In genomic region chr7:101132626-101133600, GRCh38 we compare ENCODE assay signal across 9 cellular contexts. TPM values are rescaled to one million over a fixed set of nuclear protein-coding genes. Genes with fewer than 3 reads are reported as not detected.
DNase-seq lines count a peak whose midpoint lies in the region; ATAC-seq, FAIRE-seq and TF ChIP-seq lines count a peak whose summit lies in the region.
"Not testable (repeated sequence)": the region's sequence is repeated elsewhere in the genome, so short reads cannot be mapped to it uniquely, and the experiment has no call there.
"Had no signal": no experiment of that assay in that cellular context is flagged by ENCODE, and none has a peak within 500 bp of the region (broad histone marks: within the 10 kb centered on the region; RNA-seq: fewer than 3 reads in every experiment).

No MANE protein-coding gene starts in this region.

- H3K36me3 ChIP-seq in adipocyte (ENCODE audit: control insufficient read depth, insufficient read depth, low read length, severe bottlenecking) (peaks cover 75% of the 10 kb centered on the region), osteoblast (ENCODE audit: insufficient read depth, low read length) (peaks cover 84% of the 10 kb centered on the region)

- 85% methylated on average over 18 of the region's 18 CpGs for WGBS in A549 (ENCODE audit: missing lambda C conversion rate)

- not testable (repeated sequence) for H3K27me3 ChIP-seq in adipocyte (replicated peaks; ENCODE audit: control insufficient read depth, insufficient read depth, low read length); osteoblast (ENCODE audit: insufficient read depth, low read length)

- not testable (repeated sequence) for FAIRE-seq in A549 (lab: Jason Lieb, UNC)

- DNase-seq in A549 (ENCODE audit: low read depth in 1 of 2, low spot score in 1 of 2); adipocyte (ENCODE audit: low read depth); caudate nucleus (lab: John Stamatoyannopoulos, UW); osteoblast (ENCODE audit: insufficient read length, low spot score, missing footprints): not testable (repeated sequence)
- peak; percentile 55 for DNase-seq in LHCN-M2 (ENCODE audit: low read depth)
- DNase-seq in fibroblast of pulmonary artery (ENCODE audit: low read depth) = peak; percentile 64

- peak overlapping the region; percentile 53 for H3K4me2 ChIP-seq in A549
- peak overlapping the region; percentile 54 for H3K4me2 ChIP-seq in osteoblast (ENCODE audit: insufficient read depth, low read length)

- peaks cover 49% of the 10 kb centered on the region for H4K20me1 ChIP-seq in osteoblast (ENCODE audit: insufficient read depth, low read length)

- not testable (repeated sequence) for TF ChIP-seq RAD21 in A549 (conservative IDR thresholded peaks at IDR 0.05 in 1 of 2, IDR thresholded peaks at IDR 0.05 in 1 of 2)

- not testable (repeated sequence) for H3K4me3 ChIP-seq in A549; adipocyte (ENCODE audit: low read length)
- H3K4me3 ChIP-seq in fibroblast of pulmonary artery (replicated peaks; ENCODE audit: low read depth, low read length) (peak overlapping the region; percentile 42), osteoblast (ENCODE audit: insufficient read depth, low read length) (peak overlapping the region; percentile 54)

- ATAC-seq in A549 = not testable (repeated sequence)

- peak overlapping the region in 1 of 2 experiments; percentile 63; a peak in 3 of 6 replicates for H3K27ac ChIP-seq in A549
- peak overlapping the region; percentile 67 for H3K27ac ChIP-seq in caudate nucleus (ENCODE audit: low read depth, low read length)
- peak overlapping the region; percentile 64 for H3K27ac ChIP-seq in osteoblast (ENCODE audit: low read depth, low read length)

- CTCF ChIA-PET in A549 (lab: Yijun Ruan, JAX) = interaction anchor here (0.7 to 32.8 kb wide), 9 partner anchors 8 to 238 kb away, joined by 3 to 600 read pairs (median 15); partner anchors contain the start of genes ACHE and SERPINE1

- H3K4me1 ChIP-seq in A549 = peaks cover 87% of the 10 kb centered on the region
- peaks cover 38% of the 10 kb centered on the region for H3K4me1 ChIP-seq in adipocyte (ENCODE audit: control insufficient read depth, insufficient read depth, low read length)
- peaks cover 50% of the 10 kb centered on the region for H3K4me1 ChIP-seq in osteoblast (ENCODE audit: insufficient read depth, low read length)

- H3K9me3 ChIP-seq in A549; adipocyte (ENCODE audit: control insufficient read depth, low read length); osteoblast (ENCODE audit: low read depth, low read length): not testable (repeated sequence)

- H3K9ac ChIP-seq in adipocyte (ENCODE audit: low read length) = peak overlapping the region; percentile 24

- TF ChIP-seq POLR2A in A549 (IDR thresholded peaks at IDR 0.05; ENCODE audit: low read length) = not testable (repeated sequence)

- POLR2A ChIA-PET in A549 (lab: Yijun Ruan, JAX) = not testable (repeated sequence)

- not testable (repeated sequence) for H3K79me2 ChIP-seq in osteoblast (ENCODE audit: insufficient read depth, low read length)

- not testable (repeated sequence) for TF ChIP-seq EP300 in A549 (IDR thresholded peaks at IDR 0.05)

- not testable (repeated sequence) for TF ChIP-seq CTCF in A549 (IDR thresholded peaks at IDR 0.05); fibroblast of pulmonary artery (IDR thresholded peaks at IDR 0.05; ENCODE audit: low read length, missing control alignments); osteoblast (IDR thresholded peaks at IDR 0.05; ENCODE audit: extremely low read depth, low read depth, low read length)

- not testable (repeated sequence) for H2AFZ ChIP-seq in osteoblast (ENCODE audit: low read length)

TF ChIP-seq in A549, 52 proteins besides CTCF, POLR2A, EP300 and RAD21:
- TF ChIP-seq FOSB (CRISPR knock-in tag; IDR thresholded peaks at IDR 0.05) = peak; percentile 59

RNA-seq across cellular contexts. Expression of gene SERPINE1, which starts 6.0 kb away (rescaled TPM):
- polyA plus RNA-seq in A549 (2011; rRNA removed) = 300 and 355 TPM in 2 replicates
- 315 and 419 TPM in 2 replicates for polyA plus RNA-seq in A549 (2012; cell fraction: cytosol; rRNA removed)
- 684 and 700 TPM in 2 replicates for polyA plus RNA-seq in A549 (2012; cell fraction: nucleus; rRNA removed)
- 286 to 399 TPM (median 346 TPM) in 3 replicates for polyA plus RNA-seq in A549 (2017; fragmentation: RNase III; extraction: RNeasy Plus Mini Kit Qiagen cat#74134 plus additional on column Dnase treatment)
- 377 and 382 TPM in 2 replicates for polyA minus RNA-seq in A549 (2011; rRNA and poly(A)+ RNA removed)
- total RNA-seq in LHCN-M2 (2014; rRNA removed) = 1,980 and 3,258 TPM in 2 replicates
- 2,374 TPM for polyA plus RNA-seq in LHCN-M2 (2012)
- 237 and 278 TPM in 2 replicates for total RNA-seq in osteoblast
- polyA plus RNA-seq: CD8-positive, alpha-beta memory T cell had no signal

RNA-seq across cellular contexts. Expression of gene AP1S1, which starts 21.4 kb away (rescaled TPM):
- polyA plus RNA-seq in A549 (2011; rRNA removed) = 107 and 128 TPM in 2 replicates
- 163 and 166 TPM in 2 replicates for polyA plus RNA-seq in A549 (2012; cell fraction: cytosol; rRNA removed)
- 79.8 and 104 TPM in 2 replicates for polyA plus RNA-seq in A549 (2012; cell fraction: nucleus; rRNA removed)
- polyA plus RNA-seq in A549 (2017; fragmentation: RNase III; extraction: RNeasy Plus Mini Kit Qiagen cat#74134 plus additional on column Dnase treatment) = 181 to 187 TPM (median 182 TPM) in 3 replicates
- 48.5 and 54.1 TPM in 2 replicates for polyA minus RNA-seq in A549 (2011; rRNA and poly(A)+ RNA removed)
- total RNA-seq in LHCN-M2 (2014; rRNA removed) = 286 and 412 TPM in 2 replicates
- polyA plus RNA-seq in LHCN-M2 (2012) = 339 TPM
- total RNA-seq in osteoblast = 101 and 102 TPM in 2 replicates

RNA-seq across cellular contexts. Expression of gene VGF, which starts 32.5 kb away (rescaled TPM):
- polyA plus RNA-seq in A549 (2011; rRNA removed) (0.16 and 0.21 TPM in 2 replicates), A549 (2017; fragmentation: RNase III; extraction: RNeasy Plus Mini Kit Qiagen cat#74134 plus additional on column Dnase treatment) (1.4 to 2.7 TPM (median 2.0 TPM) in 3 replicates)
- polyA plus RNA-seq in A549 (2012; cell fraction: cytosol; rRNA removed) = 0.42 and 0.73 TPM in 2 replicates
- polyA plus RNA-seq in A549 (2012; cell fraction: nucleus; rRNA removed) = 0.97 and 1.7 TPM in 2 replicates
- 0.17 TPM in 1 of 2 replicates, not detected in the other for polyA minus RNA-seq in A549 (2011; rRNA and poly(A)+ RNA removed)
- total RNA-seq in LHCN-M2 (2014; rRNA removed) (0.45 and 0.69 TPM in 2 replicates), osteoblast (0.36 TPM in 1 of 2 replicates, not detected in the other)
- polyA plus RNA-seq in LHCN-M2 (2012) = 0.17 TPM
- total RNA-seq: Right ventricle myocardium inferior had no signal
- polyA plus RNA-seq: CD8-positive, alpha-beta memory T cell had no signal

RNA-seq across cellular contexts. Expression of gene NAT16, which starts 47.2 kb away (rescaled TPM):
- 0.03 and 0.05 TPM in 2 replicates for polyA plus RNA-seq in A549 (2011; rRNA removed)
- polyA plus RNA-seq in A549 (2012; cell fraction: cytosol; rRNA removed) = 0.03 and 0.04 TPM in 2 replicates
- 0.09 and 0.18 TPM in 2 replicates for polyA plus RNA-seq in A549 (2012; cell fraction: nucleus; rRNA removed)
- polyA plus RNA-seq in A549 (2017; fragmentation: RNase III; extraction: RNeasy Plus Mini Kit Qiagen cat#74134 plus additional on column Dnase treatment) = 0.07 to 0.12 TPM in 2 of 3 replicates, not detected in the other
- polyA minus RNA-seq in A549 (2011; rRNA and poly(A)+ RNA removed) = not detected in 2 replicates
- total RNA-seq in LHCN-M2 (2014; rRNA removed) = not detected in 2 replicates
- 0.06 TPM for polyA plus RNA-seq in LHCN-M2 (2012)
- total RNA-seq in osteoblast = not detected in 2 replicates
- total RNA-seq: CD8-positive, alpha-beta memory T cell; G401; Right ventricle myocardium inferior had no signal
- polyA plus RNA-seq: CD8-positive, alpha-beta memory T cell had no signal

RNA-seq across cellular contexts. Expression of gene TRIM56, which starts 47.6 kb away (rescaled TPM):
- polyA plus RNA-seq in A549 (2011; rRNA removed) = 3.9 and 5.2 TPM in 2 replicates
- polyA plus RNA-seq in A549 (2012; cell fraction: cytosol; rRNA removed) = 3.2 and 4.2 TPM in 2 replicates
- polyA plus RNA-seq in A549 (2012; cell fraction: nucleus; rRNA removed) = 8.2 and 9.8 TPM in 2 replicates
- polyA plus RNA-seq in A549 (2017; fragmentation: RNase III; extraction: RNeasy Plus Mini Kit Qiagen cat#74134 plus additional on column Dnase treatment) = 15.6 to 17.8 TPM (median 16.5 TPM) in 3 replicates
- 8.1 and 14.2 TPM in 2 replicates for polyA minus RNA-seq in A549 (2011; rRNA and poly(A)+ RNA removed)
- 14.5 and 16.2 TPM in 2 replicates for total RNA-seq in LHCN-M2 (2014; rRNA removed)
- polyA plus RNA-seq in LHCN-M2 (2012) = 15.9 TPM
- 13.8 and 14.7 TPM in 2 replicates for total RNA-seq in osteoblast
